Comparison of ENCODE assay signal across 8 cellular contexts in genomic region chr20:40689100-40689942, GRCh38. TPM values are rescaled to one million over a fixed set of nuclear protein-coding genes. Genes with fewer than 3 reads are reported as not detected.
DNase-seq lines count a peak whose midpoint lies in the region; ATAC-seq and TF ChIP-seq lines count a peak whose summit lies in the region.

Gene MAFB (minus strand): TSS chr20:40689236. CDS start chr20:40688850, 386 bp downstream.

- H3K27me3 ChIP-seq in gastroesophageal sphincter (peaks cover 43% of the 10 kb centered on the region), thymus (ENCODE audit: control insufficient read depth, insufficient read depth) (peaks cover 93% of the 10 kb centered on the region)

- TF ChIP-seq EP300 in gastroesophageal sphincter (IDR thresholded peaks at IDR 0.05): no peak

- ATAC-seq in HG02798 (IDR thresholded peaks at IDR 0.05; ENCODE audit: poor library complexity, unreplicated experiment): peak; percentile 65
- peak; percentile 90 for ATAC-seq in gastroesophageal sphincter

- no peaks in the 10 kb centered on the region for H3K36me3 Mint-ChIP-seq in activated naive CD4-positive, alpha-beta T cell treated with anti-CD3 and anti-CD28 coated beads, Interleukin-2, amount 50 U/mL, for 24 hours
- no peaks in the 10 kb centered on the region for H3K36me3 Mint-ChIP-seq in neural crest cell (ENCODE audit: low read depth)

- H3K9me3 ChIP-seq in gastroesophageal sphincter (no peaks in the 10 kb centered on the region), thymus (ENCODE audit: control insufficient read depth) (no peaks in the 10 kb centered on the region)

- DNase-seq in NCI-H1436 (lab: John Stamatoyannopoulos, UW): peak; percentile 38
- no peak for DNase-seq in NCI-H1436 treated with DMSO at 0.1 percent for 48 hours (lab: John Stamatoyannopoulos, UW)
- DNase-seq in NCI-H345 treated with DMSO at 0.1 percent for 48 hours (lab: John Stamatoyannopoulos, UW; ENCODE audit: unreplicated experiment): peak; percentile 94
- peak; percentile 80 for DNase-seq in neural crest cell (ENCODE audit: low read depth, low spot score)

- H3K4me1 ChIP-seq in gastroesophageal sphincter (peaks cover 0 to 61% (median 6%) of the 10 kb centered on the region in 3 donors), thymus (ENCODE audit: control insufficient read depth, insufficient read depth, low read length) (peaks cover 10% of the 10 kb centered on the region)

- H3K4me3 Mint-ChIP-seq in activated naive CD4-positive, alpha-beta T cell treated with anti-CD3 and anti-CD28 coated beads, Interleukin-2, amount 50 U/mL, for 24 hours: peak within 1 kb of the TSS; percentile 60
- H3K4me3 Mint-ChIP-seq in neural crest cell: peak within 1 kb of the TSS; percentile 90

- H3K36me3 ChIP-seq in gastroesophageal sphincter: no peaks in the 10 kb centered on the region
- no peaks in the 10 kb centered on the region for H3K36me3 ChIP-seq in thymus (ENCODE audit: control insufficient read depth, insufficient read depth)

- TF ChIP-seq POLR2A in gastroesophageal sphincter (IDR thresholded peaks at IDR 0.05): peak; percentile 98 to 99

- no peak within 1 kb of the TSS for H3K27ac Mint-ChIP-seq in activated naive CD4-positive, alpha-beta T cell treated with anti-CD3 and anti-CD28 coated beads, Interleukin-2, amount 50 U/mL, for 24 hours
- peak within 1 kb of the TSS; percentile 67 for H3K27ac Mint-ChIP-seq in neural crest cell (ENCODE audit: unreplicated experiment)

- peaks cover 4% of the 10 kb centered on the region for H3K4me1 Mint-ChIP-seq in activated naive CD4-positive, alpha-beta T cell treated with anti-CD3 and anti-CD28 coated beads, Interleukin-2, amount 50 U/mL, for 24 hours
- H3K4me1 Mint-ChIP-seq in neural crest cell: peaks cover 18% of the 10 kb centered on the region

- H3K9me3 Mint-ChIP-seq in activated naive CD4-positive, alpha-beta T cell treated with anti-CD3 and anti-CD28 coated beads, Interleukin-2, amount 50 U/mL, for 24 hours: no peaks in the 10 kb centered on the region
- no peaks in the 10 kb centered on the region for H3K9me3 Mint-ChIP-seq in neural crest cell

- TF ChIP-seq CTCF in gastroesophageal sphincter (IDR thresholded peaks at IDR 0.05): no peak
- no peak for TF ChIP-seq CTCF in neural crest cell (conservative IDR thresholded peaks at IDR 0.05)

- H3K4me3 ChIP-seq in gastroesophageal sphincter (peak within 1 kb of the TSS; percentile 47 to 73), thymus (ENCODE audit: low read length) (peak within 1 kb of the TSS; percentile 60)

- peak within 1 kb of the TSS; percentile 86 to 98 (median 95) for H3K27ac ChIP-seq in gastroesophageal sphincter
- H3K27ac ChIP-seq in thymus (ENCODE audit: low read depth): peak within 1 kb of the TSS; percentile 85

- WGBS in gastroesophageal sphincter (ENCODE audit: low coverage in 1 of 2), 2 donors: 0% methylated on average over 17 of the region's 85 CpGs; no CpG with 5 or more reads in 1 of the 2 donors
- under 1% methylated on average over 85 of the region's 85 CpGs for whole genome bisulfite sequencing in thymus

- H3K27me3 Mint-ChIP-seq in activated naive CD4-positive, alpha-beta T cell treated with anti-CD3 and anti-CD28 coated beads, Interleukin-2, amount 50 U/mL, for 24 hours: peaks cover 56% of the 10 kb centered on the region
- H3K27me3 Mint-ChIP-seq in neural crest cell (ENCODE audit: low read depth): peaks cover 97% of the 10 kb centered on the region

RNA-seq across cellular contexts. Expression of gene MAFB, which starts in this region (rescaled TPM):
- total RNA-seq in gastroesophageal sphincter (10 to 100 TPM; 17.0 to 66.9 (median 28.7) TPM), neural crest cell (1.6 and 1.9 TPM in 2 replicates)
- 26.1 TPM for polyA plus RNA-seq in thymus
